Comparison of ENCODE assay signal across 26 cellular contexts in genomic region chr2:31125918-31126695, GRCh38. TPM values are rescaled to one million over a fixed set of nuclear protein-coding genes. Genes with fewer than 3 reads are reported as not detected.
DNase-seq lines count a peak whose midpoint lies in the region; ATAC-seq and TF ChIP-seq lines count a peak whose summit lies in the region.
"Had no signal": no experiment of that assay in that cellular context is flagged by ENCODE, and none has a peak within 500 bp of the region (broad histone marks: within the 10 kb centered on the region; RNA-seq: fewer than 3 reads in every experiment).

No MANE protein-coding gene starts in this region.

- H3K27ac Mint-ChIP-seq in stimulated activated naive B cell treated with anti-CD40 and anti-IgM and Interleukin-4, amounts not matched to agents 10 μg/mL and 1 μg/mL and 100 μg/mL, for 72 hours = peak overlapping the region; percentile 25
- H3K27ac Mint-ChIP-seq in activated naive CD4-positive, alpha-beta T cell treated with anti-CD3 and anti-CD28 coated beads, Interleukin-2, amount 10 ng/mL, durations not matched to agents 7 days and 5 days = no peak overlapping the region
- H3K27ac Mint-ChIP-seq: activated B cell treated with CpG ODN at 0.5 μM for 24 hours; activated naive CD8-positive, alpha-beta T cell treated with anti-CD3 and anti-CD28 coated beads, Interleukin-2, amount 10 ng/mL, durations not matched to agents 7 days and 5 days; activated T-helper 2 cell treated with anti-CD3 and anti-CD28 coated beads, Interferon-gamma antibody, Interleukin-2, Interleukin-4, amounts not matched to agents 10 μg/mL and 5 μg/mL and 100 μg/mL, durations not matched to agents 14 hours and 24 hours and 36 hours; CD4-positive, alpha-beta memory T cell had no signal

- DNase-seq in ELR (ENCODE audit: low read depth) (peak; percentile 14), RWPE2 (ENCODE audit: low spot score) (no peak), foreskin keratinocyte (peak; percentile 24 to 38), dedifferentiated amniotic fluid mesenchymal stem cell (ENCODE audit: extremely low spot score) (no peak), NCI-H2196 treated with DMSO at 0.1 percent for 48 hours (lab: John Stamatoyannopoulos, UW; ENCODE audit: unreplicated experiment) (no peak)
- no peak for DNase-seq in stimulated activated naive B cell treated with anti-CD40 and anti-IgM and Interleukin-4, amounts not matched to agents 10 μg/mL and 1 μg/mL and 100 μg/mL, for 72 hours
- no peak for DNase-seq in activated naive CD4-positive, alpha-beta T cell treated with anti-CD3 and anti-CD28 coated beads, Interleukin-2, amount 10 ng/mL, durations not matched to agents 7 days and 5 days
- DNase-seq: activated B cell treated with CpG ODN at 0.5 μM for 24 hours; activated CD4-positive, alpha-beta T cell treated with anti-CD3 and anti-CD28 coated beads, Interleukin-2, amount 50 U/mL, for 48 hours; activated naive CD8-positive, alpha-beta T cell treated with anti-CD3 and anti-CD28 coated beads, Interleukin-2, amount 10 ng/mL, durations not matched to agents 7 days and 5 days; CD4-positive, alpha-beta memory T cell; DMS53; islet precursor cell; lower lobe of right lung; NCI-H1092; NCI-H187 treated with DMSO at 0.1 percent for 48 hours; NCI-H226; NCI-H774; stomach; T1000; tibial artery had no signal

- H3K4me3 Mint-ChIP-seq in stimulated activated naive B cell treated with anti-CD40 and anti-IgM and Interleukin-4, amounts not matched to agents 10 μg/mL and 1 μg/mL and 100 μg/mL, for 72 hours = no peak overlapping the region
- H3K4me3 Mint-ChIP-seq in activated naive CD4-positive, alpha-beta T cell treated with anti-CD3 and anti-CD28 coated beads, Interleukin-2, amount 10 ng/mL, durations not matched to agents 7 days and 5 days = no peak overlapping the region
- H3K4me3 Mint-ChIP-seq: activated B cell treated with CpG ODN at 0.5 μM for 24 hours; activated naive CD8-positive, alpha-beta T cell treated with anti-CD3 and anti-CD28 coated beads, Interleukin-2, amount 10 ng/mL, durations not matched to agents 7 days and 5 days; brain; CD4-positive, alpha-beta memory T cell had no signal

- no peaks in the 10 kb centered on the region for H3K36me3 Mint-ChIP-seq in stimulated activated naive B cell treated with anti-CD40 and anti-IgM and Interleukin-4, amounts not matched to agents 10 μg/mL and 1 μg/mL and 100 μg/mL, for 72 hours
- no peaks in the 10 kb centered on the region for H3K36me3 Mint-ChIP-seq in activated naive CD4-positive, alpha-beta T cell treated with anti-CD3 and anti-CD28 coated beads, Interleukin-2, amount 10 ng/mL, durations not matched to agents 7 days and 5 days
- H3K36me3 Mint-ChIP-seq: activated naive CD8-positive, alpha-beta T cell treated with anti-CD3 and anti-CD28 coated beads, Interleukin-2, amount 10 ng/mL, durations not matched to agents 7 days and 5 days; CD4-positive, alpha-beta memory T cell had no signal

- H3K9me3 Mint-ChIP-seq in stimulated activated naive B cell treated with anti-CD40 and anti-IgM and Interleukin-4, amounts not matched to agents 10 μg/mL and 1 μg/mL and 100 μg/mL, for 72 hours = no peaks in the 10 kb centered on the region
- H3K9me3 Mint-ChIP-seq in activated naive CD4-positive, alpha-beta T cell treated with anti-CD3 and anti-CD28 coated beads, Interleukin-2, amount 10 ng/mL, durations not matched to agents 7 days and 5 days = no peaks in the 10 kb centered on the region
- H3K9me3 Mint-ChIP-seq: activated B cell treated with CpG ODN at 0.5 μM for 24 hours; activated naive CD8-positive, alpha-beta T cell treated with anti-CD3 and anti-CD28 coated beads, Interleukin-2, amount 10 ng/mL, durations not matched to agents 7 days and 5 days; activated T-helper 2 cell treated with anti-CD3 and anti-CD28 coated beads, Interferon-gamma antibody, Interleukin-2, Interleukin-4, amounts not matched to agents 10 μg/mL and 5 μg/mL and 100 μg/mL, durations not matched to agents 14 hours and 24 hours and 36 hours; CD4-positive, alpha-beta memory T cell had no signal

- H3K27ac ChIP-seq in RWPE2 (ENCODE audit: poor library complexity, severe bottlenecking) = no peak overlapping the region
- no peak overlapping the region for H3K27ac ChIP-seq in foreskin keratinocyte
- H3K27ac ChIP-seq: HL-60, lower lobe of right lung, stomach, tibial artery had no signal

- H3K36me3 ChIP-seq in RWPE2 (ENCODE audit: low read depth) = no peaks in the 10 kb centered on the region
- H3K36me3 ChIP-seq: HAP-1, lower lobe of right lung, stomach, tibial artery had no signal

- H3K27me3 Mint-ChIP-seq in stimulated activated naive B cell treated with anti-CD40 and anti-IgM and Interleukin-4, amounts not matched to agents 10 μg/mL and 1 μg/mL and 100 μg/mL, for 72 hours = no peaks in the 10 kb centered on the region
- peaks cover 11% of the 10 kb centered on the region for H3K27me3 Mint-ChIP-seq in activated naive CD4-positive, alpha-beta T cell treated with anti-CD3 and anti-CD28 coated beads, Interleukin-2, amount 10 ng/mL, durations not matched to agents 7 days and 5 days
- H3K27me3 Mint-ChIP-seq: activated B cell treated with CpG ODN at 0.5 μM for 24 hours had no signal

- TF ChIP-seq CTCF in RWPE2 (IDR thresholded peaks at IDR 0.05; ENCODE audit: poor library complexity, severe bottlenecking) (no peak), foreskin keratinocyte (conservative IDR thresholded peaks at IDR 0.05) (no peak)

- CTCF ChIA-PET in activated naive CD4-positive, alpha-beta T cell treated with anti-CD3 and anti-CD28 coated beads, Interleukin-2, amount 10 ng/mL, durations not matched to agents 7 days and 5 days (lab: Charles Lee) = no interaction called here

- peaks cover 0 to 3% of the 10 kb centered on the region in 2 donors for H3K4me1 Mint-ChIP-seq in stimulated activated naive B cell treated with anti-CD40 and anti-IgM and Interleukin-4, amounts not matched to agents 10 μg/mL and 1 μg/mL and 100 μg/mL, for 72 hours
- H3K4me1 Mint-ChIP-seq in activated naive CD4-positive, alpha-beta T cell treated with anti-CD3 and anti-CD28 coated beads, Interleukin-2, amount 10 ng/mL, durations not matched to agents 7 days and 5 days = no peaks in the 10 kb centered on the region
- H3K4me1 Mint-ChIP-seq: activated B cell treated with CpG ODN at 0.5 μM for 24 hours; activated naive CD8-positive, alpha-beta T cell treated with anti-CD3 and anti-CD28 coated beads, Interleukin-2, amount 10 ng/mL, durations not matched to agents 7 days and 5 days; CD4-positive, alpha-beta memory T cell had no signal

- peak; percentile 53; the same call in 2 of the 3 replicates for ATAC-seq in RWPE2 (ENCODE audit: low read depth)
- peak; percentile 44 for ATAC-seq in foreskin keratinocyte
- no peak for ATAC-seq in stimulated activated naive B cell treated with anti-CD40 and anti-IgM and Interleukin-4, amounts not matched to agents 10 μg/mL and 1 μg/mL and 100 μg/mL, for 72 hours (replicated peaks)
- ATAC-seq: lower lobe of right lung, sciatic nerve had no signal

- H3K4me1 ChIP-seq in RWPE2 (ENCODE audit: insufficient read depth, poor library complexity, severe bottlenecking) (peaks cover 8% of the 10 kb centered on the region), foreskin keratinocyte (peaks cover 10% of the 10 kb centered on the region)
- H3K4me1 ChIP-seq: HAP-1, lower lobe of right lung, stomach, tibial artery had no signal

- H3K9me3 ChIP-seq in RWPE2 (ENCODE audit: severe bottlenecking) = no peaks in the 10 kb centered on the region
- H3K9me3 ChIP-seq: HAP-1, lower lobe of right lung, stomach, tibial artery had no signal

- no peak overlapping the region for H3K4me3 ChIP-seq in RWPE2 (ENCODE audit: severe bottlenecking)
- H3K4me3 ChIP-seq: HAP-1, lower lobe of right lung, stomach, tibial artery had no signal

- H3K27me3 ChIP-seq in RWPE2 (ENCODE audit: insufficient read depth, poor library complexity, severe bottlenecking) = no peaks in the 10 kb centered on the region
- no peaks in the 10 kb centered on the region for H3K27me3 ChIP-seq in foreskin keratinocyte

RNA-seq across cellular contexts. Expression of gene GALNT14, which starts 12.1 kb away (rescaled TPM):
- 42.0 and 46.3 TPM in 2 replicates for total RNA-seq in foreskin keratinocyte
- 44.7 and 50.6 TPM in 2 replicates for polyA plus RNA-seq in foreskin keratinocyte
- total RNA-seq: activated naive CD8-positive, alpha-beta T cell treated with anti-CD3 and anti-CD28 coated beads, Interleukin-2, amount 10 ng/mL, durations not matched to agents 7 days and 5 days had no signal
- polyA plus RNA-seq: CD4-positive, alpha-beta memory T cell had no signal

Comparison
In these comparisons a context has a peak if more than half of its experiments do, and no peak if none do; other contexts are left out.
1. DNase-seq: peak in ELR (single experiment) and foreskin keratinocyte (2 of 2); none in RWPE2 (single experiment), stimulated activated naive B cell treated with anti-CD40 and anti-IgM and Interleukin-4, amounts not matched to agents 10 μg/mL and 1 μg/mL and 100 μg/mL, for 72 hours (single experiment), dedifferentiated amniotic fluid mesenchymal stem cell (single experiment), activated naive CD4-positive, alpha-beta T cell treated with anti-CD3 and anti-CD28 coated beads, Interleukin-2, amount 10 ng/mL, durations not matched to agents 7 days and 5 days (single experiment) and NCI-H2196 treated with DMSO at 0.1 percent for 48 hours (single experiment).
2. ATAC-seq: peak in RWPE2 (single experiment) and foreskin keratinocyte (single experiment); none in stimulated activated naive B cell treated with anti-CD40 and anti-IgM and Interleukin-4, amounts not matched to agents 10 μg/mL and 1 μg/mL and 100 μg/mL, for 72 hours (0 of 2).